12 cellular contexts compared by ENCODE assay signal in the genomic region with DNA sequence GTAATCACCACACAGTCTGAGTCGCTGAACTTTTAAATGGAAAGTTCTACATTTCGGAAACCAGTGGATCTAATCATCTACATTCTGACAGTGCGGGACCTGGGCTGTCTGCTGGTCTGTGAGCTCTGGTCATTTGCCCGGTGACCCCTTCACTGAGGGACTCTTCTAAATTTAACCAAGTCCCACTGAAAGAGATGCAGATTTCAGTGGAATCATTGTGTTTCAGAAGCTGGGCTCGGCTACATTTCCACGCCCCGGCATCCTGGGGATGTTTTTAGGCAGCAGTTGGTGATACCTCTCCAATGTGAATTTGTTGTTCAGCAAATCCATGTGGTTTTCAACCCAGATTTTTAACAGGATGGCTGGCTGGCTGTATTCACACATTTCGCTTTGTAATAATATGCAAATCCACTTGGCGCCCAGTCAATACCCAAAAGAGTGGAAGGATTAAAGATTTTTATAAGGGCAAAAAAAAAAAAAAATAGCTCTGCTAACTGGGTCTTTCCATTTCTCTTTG.
DNase-seq lines count a peak whose midpoint lies in the region; ATAC-seq and TF ChIP-seq lines count a peak whose summit lies in the region.
"Had no signal": no experiment of that assay in that cellular context is flagged by ENCODE, and none has a peak within 500 bp of the region (broad histone marks: within the 10 kb centered on the region; RNA-seq: fewer than 3 reads in every experiment).

No MANE protein-coding gene starts in this region.

- H3K79me2 ChIP-seq in neural cell (replicated peaks; ENCODE audit: insufficient read depth, low read length): peaks cover 29% of the 10 kb centered on the region

- no peak for TF ChIP-seq EP300 in gastroesophageal sphincter (IDR thresholded peaks at IDR 0.05)
- TF ChIP-seq EP300 in neural cell (conservative IDR thresholded peaks at IDR 0.05; ENCODE audit: poor library complexity, severe bottlenecking): no peak

- H3K9me2 ChIP-seq in neural cell (ENCODE audit: insufficient read depth, low read length): no peaks in the 10 kb centered on the region

- TF ChIP-seq CTCF in cardiac muscle cell (IDR thresholded peaks at IDR 0.05; ENCODE audit: low read depth, low read length) (no peak), gastroesophageal sphincter (IDR thresholded peaks at IDR 0.05) (no peak), neural cell (IDR thresholded peaks at IDR 0.05; ENCODE audit: poor library complexity, severe bottlenecking) (no peak), foreskin fibroblast (IDR thresholded peaks at IDR 0.05; ENCODE audit: low read depth, low read length) (no peak)

- intact Hi-C loops in Right ventricle myocardium inferior (cut with DNase I): no loop called here

- H3K27me3 ChIP-seq in cardiac muscle cell (no peaks in the 10 kb centered on the region), gastroesophageal sphincter (no peaks in the 10 kb centered on the region), neural cell (ENCODE audit: insufficient read depth, low read depth, low read length) (no peaks in the 10 kb centered on the region)

- H3K4me1 ChIP-seq in cardiac muscle cell (ENCODE audit: low read depth) (peaks cover 44% of the 10 kb centered on the region), gastroesophageal sphincter (peaks cover 3 to 57% (median 11%) of the 10 kb centered on the region in 3 donors), urinary bladder (ENCODE audit: insufficient read depth) (no peaks in the 10 kb centered on the region)

- H3F3A ChIP-seq in neural cell (ENCODE audit: insufficient read depth, low read length, poor library complexity, severe bottlenecking): no peaks in the 10 kb centered on the region

- no peak overlapping the region for H2AFZ ChIP-seq in neural cell (ENCODE audit: low read depth, low read length)

- H3K9me3 ChIP-seq in cardiac muscle cell (ENCODE audit: low read depth) (no peaks in the 10 kb centered on the region), gastroesophageal sphincter (no peaks in the 10 kb centered on the region), neural cell (ENCODE audit: low read length) (no peaks in the 10 kb centered on the region)
- H3K9me3 ChIP-seq: A549 had no signal

- TF ChIP-seq RAD21 in neural cell (conservative IDR thresholded peaks at IDR 0.05): no peak

- no peaks in the 10 kb centered on the region for H4K20me1 ChIP-seq in neural cell (ENCODE audit: insufficient read depth)

- H3K4me3 ChIP-seq in cardiac muscle cell (no peak overlapping the region), gastroesophageal sphincter (no peak overlapping the region), neural cell (ENCODE audit: low read length) (peak overlapping the region; percentile 67), urinary bladder (ENCODE audit: low read depth, low read length) (no peak overlapping the region), foreskin fibroblast (ENCODE audit: low read depth in 1 of 2, low read length in 2 of 2) (no peak overlapping the region)
- H3K4me3 ChIP-seq: A549 had no signal

- no peak overlapping the region for H3K9ac ChIP-seq in neural cell (ENCODE audit: low read length)

- DNase-seq in cardiac muscle cell (ENCODE audit: low read depth in 1 of 2, low spot score in 1 of 2): peak in 1 of 2 donors; percentile 36
- no peak for DNase-seq in Right ventricle myocardium inferior (ENCODE audit: missing footprints)
- no peak for DNase-seq in foreskin fibroblast
- no peak for DNase-seq in AML-193 (lab: John Stamatoyannopoulos, UW)
- DNase-seq: activated T-cell treated with anti-CD3 and anti-CD28 coated beads, Interleukin-2, amount 50 U/mL, for 72 hours; NCI-H2029 treated with DMSO at 0.1 percent for 48 hours; stimulated activated CD4-positive, alpha-beta T cell treated with anti-CD3 and anti-CD28 coated beads, Interleukin-12 subunit alpha, Interleukin-12 subunit beta, amount 100 ng/mL, for 4 hours had no signal

- WGBS in gastroesophageal sphincter (ENCODE audit: low coverage in 1 of 2), 2 donors: 50 to 60% methylated on average over 7 to 9 of the region's 9 CpGs
- 48% methylated on average over 9 of the region's 9 CpGs for WGBS in urinary bladder

- peak overlapping the region; percentile 76 for H3K27ac ChIP-seq in cardiac muscle cell
- peak overlapping the region; percentile 30 to 64 (median 49) for H3K27ac ChIP-seq in gastroesophageal sphincter
- H3K27ac ChIP-seq in neural cell (ENCODE audit: low read length): no peak overlapping the region
- peak overlapping the region; percentile 84 for H3K27ac ChIP-seq in urinary bladder (ENCODE audit: low read depth)

- TF ChIP-seq POLR2A in gastroesophageal sphincter (IDR thresholded peaks at IDR 0.05): no peak

- ATAC-seq in Right ventricle myocardium inferior: no peak
- no peak for ATAC-seq in gastroesophageal sphincter
- no peak for ATAC-seq in GM18907 (IDR thresholded peaks at IDR 0.05; ENCODE audit: unreplicated experiment)
- ATAC-seq: A549; activated T-cell treated with anti-CD3 and anti-CD28 coated beads, Interleukin-2, amount 50 U/mL, for 72 hours had no signal

- peak overlapping the region; percentile 99 for H3K4me2 ChIP-seq in neural cell (ENCODE audit: low read length)
- H3K4me2 ChIP-seq: A549 had no signal

- H3K36me3 ChIP-seq in cardiac muscle cell: no peaks in the 10 kb centered on the region
- H3K36me3 ChIP-seq in gastroesophageal sphincter: no peaks in the 10 kb centered on the region
- H3K36me3 ChIP-seq in neural cell (ENCODE audit: insufficient read depth, low read length): no peaks in the 10 kb centered on the region
- no peaks in the 10 kb centered on the region for H3K36me3 ChIP-seq in urinary bladder (ENCODE audit: insufficient read depth)

TF ChIP-seq in neural cell, 6 proteins besides CTCF, POLR2A, EP300 and RAD21:
- TF ChIP-seq POLR2AphosphoS5 (IDR thresholded peaks at IDR 0.05) (no peak), MXI1 (conservative IDR thresholded peaks at IDR 0.05; ENCODE audit: poor library complexity, severe bottlenecking) (no peak)
